In genomic region chr3:32937331-32937730, GRCh38 we compare ENCODE assay signal across 1 cellular context.
TF ChIP-seq lines count a peak whose summit lies in the region.

No MANE protein-coding gene starts in this region.

TF ChIP-seq in K562, 482 proteins besides CTCF, POLR2A, EP300 and RAD21 (continued from another document):
- TF ChIP-seq PRDM10 (IDR thresholded peaks at IDR 0.05; ENCODE audit: partially characterized antibody) (peak; percentile 14), SRSF7 (optimal IDR thresholded peaks at IDR 0.05; ENCODE audit: low read depth, low read length) (no peak)
